In the genomic region with DNA sequence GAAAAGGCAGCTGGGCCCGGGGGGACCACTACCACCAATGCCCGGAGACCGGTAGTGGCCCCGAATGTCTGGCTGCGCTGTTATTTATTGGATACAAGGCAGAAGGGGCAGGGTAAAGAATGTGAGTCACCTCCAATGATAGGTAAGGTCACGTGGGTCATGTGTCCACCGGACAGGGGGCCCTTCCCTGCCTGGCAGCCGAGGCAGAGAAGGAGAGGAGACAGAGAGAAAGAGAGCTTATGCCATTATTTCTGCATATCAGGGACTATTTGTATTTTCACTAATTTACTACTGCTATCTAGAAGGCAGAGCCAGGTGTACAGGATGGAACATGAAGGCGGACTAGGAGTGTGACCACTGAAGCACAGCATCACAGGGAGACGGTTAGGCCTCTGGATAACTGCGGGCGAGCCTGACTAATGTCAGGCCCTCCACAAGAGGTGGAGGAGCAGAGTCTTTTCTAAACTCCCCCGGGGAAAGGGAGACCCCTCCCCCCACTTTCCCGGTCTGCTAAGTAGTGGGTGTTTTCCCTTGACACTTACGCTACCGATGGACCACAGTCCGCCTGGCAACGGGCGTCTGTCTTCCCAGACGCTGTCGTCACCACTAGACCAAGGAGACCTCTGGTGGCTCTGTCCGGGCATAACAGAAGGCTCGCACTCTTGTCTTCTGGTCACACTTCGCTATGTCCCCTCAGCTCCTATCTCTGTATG, we compare ENCODE assay signal across 7 cellular contexts. TPM values are rescaled to one million over a fixed set of nuclear protein-coding genes. Genes with fewer than 3 reads are reported as not detected.
DNase-seq lines count a peak whose midpoint lies in the region; TF ChIP-seq lines count a peak whose summit lies in the region.
"Not testable (repeated sequence)": the region's sequence is repeated elsewhere in the genome, so short reads cannot be mapped to it uniquely, and the experiment has no call there.

No MANE protein-coding gene starts in this region.

- DNase-seq in EL (peak; percentile 66), colonic mucosa (peak; percentile 77), inferior parietal cortex (ENCODE audit: extremely low spot score) (peak; percentile 75), pons (ENCODE audit: low spot score) (peak; percentile 79)
- peak; percentile 37 for DNase-seq in activated CD4-positive, alpha-beta T cell treated with anti-CD3 and anti-CD28 coated beads, Interleukin-2, amount 50 U/mL, for 1 hour

- not testable (repeated sequence) for H3K27me3 ChIP-seq in Loucy (ENCODE audit: insufficient read depth, low read length, poor library complexity, severe bottlenecking); OCI-LY1 (ENCODE audit: insufficient read depth, low read length); colonic mucosa

- not testable (repeated sequence) for H4K20me1 ChIP-seq in Loucy (ENCODE audit: insufficient read depth, low read length, poor library complexity, severe bottlenecking); OCI-LY1 (ENCODE audit: insufficient read depth, low read length)

- H3F3A ChIP-seq in Loucy (ENCODE audit: low read depth); OCI-LY1 (ENCODE audit: insufficient read depth, low read length): not testable (repeated sequence)

- H2AFZ ChIP-seq in Loucy (ENCODE audit: low read length): peak overlapping the region; percentile 67; the same call in 1 of the 2 replicates
- H2AFZ ChIP-seq in OCI-LY1 (ENCODE audit: low read length): not testable (repeated sequence)

- TF ChIP-seq CTCF in Loucy (conservative IDR thresholded peaks at IDR 0.05; ENCODE audit: low read length) (peak; percentile 56), OCI-LY1 (IDR thresholded peaks at IDR 0.05; ENCODE audit: low read length) (peak; percentile 59), colonic mucosa (IDR thresholded peaks at IDR 0.05) (peak; percentile 45)

- not testable (repeated sequence) for H3K9me3 ChIP-seq in Loucy (ENCODE audit: insufficient read depth, low read depth, low read length); OCI-LY1 (ENCODE audit: low read length); colonic mucosa

- peak overlapping the region; percentile 40 for H3K4me3 ChIP-seq in Loucy (ENCODE audit: low read length, poor library complexity, severe bottlenecking)
- H3K4me3 ChIP-seq in OCI-LY1 (ENCODE audit: low read depth, low read length, poor library complexity, severe bottlenecking); colonic mucosa: not testable (repeated sequence)

- peak overlapping the region; percentile 67 for H3K4me2 ChIP-seq in Loucy (ENCODE audit: low read depth, low read length, poor library complexity, severe bottlenecking)
- peak overlapping the region; percentile 49 for H3K4me2 ChIP-seq in OCI-LY1 (ENCODE audit: low read length)

- not testable (repeated sequence) for H3K27ac ChIP-seq in OCI-LY1 (ENCODE audit: low read depth, low read length, poor library complexity, severe bottlenecking); colonic mucosa

- not testable (repeated sequence) for H3K9me2 ChIP-seq in Loucy (replicated peaks; ENCODE audit: low read depth, low read length); OCI-LY1 (ENCODE audit: low read depth, low read length)

- not testable (repeated sequence) for H3K79me2 ChIP-seq in Loucy (ENCODE audit: insufficient read depth, low read length); OCI-LY1 (ENCODE audit: insufficient read depth, low read length)

- peak overlapping the region; percentile 54 for H3K9ac ChIP-seq in Loucy (ENCODE audit: low read depth, low read length, poor library complexity, severe bottlenecking)
- H3K9ac ChIP-seq in OCI-LY1 (ENCODE audit: low read length); colonic mucosa (ENCODE audit: low read depth in 2 of 2, low read length in 2 of 2): not testable (repeated sequence)

- not testable (repeated sequence) for H3K36me3 ChIP-seq in Loucy (ENCODE audit: insufficient read depth, low read length); OCI-LY1 (ENCODE audit: insufficient read depth, low read length); colonic mucosa

- H3K4me1 ChIP-seq in Loucy (ENCODE audit: insufficient read depth, low read length, poor library complexity, severe bottlenecking); colonic mucosa: not testable (repeated sequence)
- H3K4me1 ChIP-seq in OCI-LY1 (ENCODE audit: insufficient read depth, low read length, severe bottlenecking): peaks cover 18% of the 10 kb centered on the region

- intact Hi-C loops in colonic mucosa (cut with DNase I): not testable (repeated sequence)

RNA-seq across cellular contexts. Expression of gene C16orf54, which starts 24.5 kb away (rescaled TPM):
- total RNA-seq in colonic mucosa: 1 to 10 TPM; 1.7 TPM

RNA-seq across cellular contexts. Expression of gene QPRT, which starts 42.3 kb away (rescaled TPM):
- total RNA-seq in colonic mucosa: 100 to 1,000 TPM in 1 of 2 donors, 10 to 100 TPM in 1; 54.7 to 102 TPM

RNA-seq across cellular contexts. Expression of gene ZG16, which starts 56.7 kb away (rescaled TPM):
- 100 to 1,000 TPM; 280 to 758 TPM for total RNA-seq in colonic mucosa

RNA-seq across cellular contexts. Expression of gene SPN, which starts 58.3 kb away (rescaled TPM):
- 1 to 10 TPM; 2.3 to 3.7 TPM for total RNA-seq in colonic mucosa
